ENCODE assay signal across 16 cellular contexts in genomic region chr18:9960263-9960904, GRCh38. TPM values are rescaled to one million over a fixed set of nuclear protein-coding genes. Genes with fewer than 3 reads are reported as not detected.
A peak's percentile ranks its signal among the peaks of the same experiment; 100 is the strongest.
DNase-seq lines count a peak whose midpoint lies in the region; ATAC-seq and TF ChIP-seq lines count a peak whose summit lies in the region.
"Had no signal": no experiment of that assay in that cellular context is flagged by ENCODE, and none has a peak within 500 bp of the region (broad histone marks: within the 10 kb centered on the region; RNA-seq: fewer than 3 reads in every experiment).

No MANE protein-coding gene starts in this region.

- H3K4ac ChIP-seq in mesenchymal stem cell (ENCODE audit: low read depth in 1 of 2, low read length in 2 of 2) = no peak overlapping the region

- H3K27ac ChIP-seq in CD8-positive, alpha-beta memory T cell (ENCODE audit: low read depth, low read length) = no peak overlapping the region
- H3K27ac ChIP-seq in mesenchymal stem cell (ENCODE audit: low read length, poor library complexity, severe bottlenecking) = no peak overlapping the region
- H3K27ac ChIP-seq: PC-9, SK-N-MC had no signal

- H3K27ac Mint-ChIP-seq in CD8-positive, alpha-beta memory T cell = peak overlapping the region in 5 of 8 donors; percentile 10 to 37 (median 25)
- H3K27ac Mint-ChIP-seq in activated B cell treated with CpG ODN at 0.5 μM for 24 hours = peak overlapping the region; percentile 32
- H3K27ac Mint-ChIP-seq in activated T-helper 1 cell treated with anti-CD3 and anti-CD28 coated beads, Interleukin-12 subunit alpha, Interleukin-12 subunit beta, Interleukin-2, Interleukin-4 antibody, amounts not matched to agents 30 ng/mL and 10 ng/mL and 1 ng/mL, durations not matched to agents 14 hours and 24 hours and 36 hours = no peak overlapping the region

- TF ChIP-seq CTCF in activated B cell treated with CpG ODN at 0.5 μM for 24 hours (IDR thresholded peaks at IDR 0.05) = no peak

- CTCF ChIA-PET in CD8-positive, alpha-beta memory T cell (lab: Charles Lee) = interaction anchor here (1.1 kb wide), 1 partner anchor 9 kb away, joined by 4 read pairs; no protein-coding TSS in a partner anchor
- CTCF ChIA-PET in activated B cell treated with CpG ODN at 0.5 μM for 24 hours (lab: Charles Lee) = no interaction called here

- H3K9me3 ChIP-seq in CD8-positive, alpha-beta memory T cell (ENCODE audit: low read length) = no peaks in the 10 kb centered on the region
- H3K9me3 ChIP-seq in mesenchymal stem cell (ENCODE audit: control insufficient read depth, low read length) = no peaks in the 10 kb centered on the region

- no peak overlapping the region for H2AFZ ChIP-seq in mesenchymal stem cell (ENCODE audit: low read depth, low read length)
- H2AFZ ChIP-seq: PC-9 had no signal

- no peaks in the 10 kb centered on the region for H3K36me3 ChIP-seq in CD8-positive, alpha-beta memory T cell (ENCODE audit: insufficient read depth, low read length)
- peaks cover 0 to 22% of the 10 kb centered on the region in 2 experiments for H3K36me3 ChIP-seq in mesenchymal stem cell (ENCODE audit: control insufficient read depth in 1 of 2, insufficient read depth in 2 of 2, low read depth in 1 of 2, low read length in 2 of 2)

- H3K4me2 ChIP-seq in mesenchymal stem cell (ENCODE audit: low read length, poor library complexity, severe bottlenecking) = no peak overlapping the region
- H3K4me2 ChIP-seq: PC-9 had no signal

- H3K4me3 Mint-ChIP-seq in CD8-positive, alpha-beta memory T cell = no peak overlapping the region
- H3K4me3 Mint-ChIP-seq in activated B cell treated with CpG ODN at 0.5 μM for 24 hours = no peak overlapping the region
- no peak overlapping the region for H3K4me3 Mint-ChIP-seq in activated T-helper 1 cell treated with anti-CD3 and anti-CD28 coated beads, Interleukin-12 subunit alpha, Interleukin-12 subunit beta, Interleukin-2, Interleukin-4 antibody, amounts not matched to agents 30 ng/mL and 10 ng/mL and 1 ng/mL, durations not matched to agents 14 hours and 24 hours and 36 hours

- no peak overlapping the region for H2BK5ac ChIP-seq in mesenchymal stem cell (ENCODE audit: low read depth, low read length, poor library complexity, severe bottlenecking)

- H3K4me1 Mint-ChIP-seq in CD8-positive, alpha-beta memory T cell = peaks cover 9 to 22% (median 17%) of the 10 kb centered on the region in 3 donors
- H3K4me1 Mint-ChIP-seq in activated B cell treated with CpG ODN at 0.5 μM for 24 hours = peaks cover 16% of the 10 kb centered on the region
- no peaks in the 10 kb centered on the region for H3K4me1 Mint-ChIP-seq in activated T-helper 1 cell treated with anti-CD3 and anti-CD28 coated beads, Interleukin-12 subunit alpha, Interleukin-12 subunit beta, Interleukin-2, Interleukin-4 antibody, amounts not matched to agents 30 ng/mL and 10 ng/mL and 1 ng/mL, durations not matched to agents 14 hours and 24 hours and 36 hours (ENCODE audit: low read depth)

- no peak overlapping the region for H3K4me3 ChIP-seq in CD8-positive, alpha-beta memory T cell (ENCODE audit: low read length)
- no peak overlapping the region for H3K4me3 ChIP-seq in mesenchymal stem cell (ENCODE audit: insufficient read depth in 1 of 2, low read depth in 1 of 2, low read length in 2 of 2)
- H3K4me3 ChIP-seq: PC-9, SK-N-MC had no signal

- no peak overlapping the region for H4K91ac ChIP-seq in mesenchymal stem cell (ENCODE audit: low read length)

- no peak overlapping the region for H3K14ac ChIP-seq in mesenchymal stem cell (ENCODE audit: low read length in 2 of 2)

- intact Hi-C loops in activated B cell treated with CpG ODN at 0.5 μM for 24 hours (cut with micrococcal nuclease) = no loop called here
- intact Hi-C loops in activated T-helper 1 cell treated with anti-CD3 and anti-CD28 coated beads, Interleukin-12 subunit alpha, Interleukin-12 subunit beta, Interleukin-2, Interleukin-4 antibody, amounts not matched to agents 30 ng/mL and 10 ng/mL and 1 ng/mL, durations not matched to agents 14 hours and 24 hours and 36 hours (cut with micrococcal nuclease) = no loop called here

- WGBS in mesenchymal stem cell = 75% methylated on average over 5 of the region's 7 CpGs

- H3K23ac ChIP-seq in mesenchymal stem cell (ENCODE audit: low read length in 2 of 2) = no peak overlapping the region

- peaks cover 0 to 9% (median 0%) of the 10 kb centered on the region in 3 donors for H3K36me3 Mint-ChIP-seq in CD8-positive, alpha-beta memory T cell
- H3K36me3 Mint-ChIP-seq in activated B cell treated with CpG ODN at 0.5 μM for 24 hours (ENCODE audit: low read depth) = peaks cover 4% of the 10 kb centered on the region
- peaks cover 1% of the 10 kb centered on the region for H3K36me3 Mint-ChIP-seq in activated T-helper 1 cell treated with anti-CD3 and anti-CD28 coated beads, Interleukin-12 subunit alpha, Interleukin-12 subunit beta, Interleukin-2, Interleukin-4 antibody, amounts not matched to agents 30 ng/mL and 10 ng/mL and 1 ng/mL, durations not matched to agents 14 hours and 24 hours and 36 hours (ENCODE audit: low read depth)

- H2AK5ac ChIP-seq in mesenchymal stem cell (ENCODE audit: low read length, severe bottlenecking) = no peak overlapping the region

- POLR2A ChIA-PET in CD8-positive, alpha-beta memory T cell (lab: Charles Lee) = no interaction called here
- POLR2A ChIA-PET in activated B cell treated with CpG ODN at 0.5 μM for 24 hours (lab: Charles Lee) = no interaction called here

- peak overlapping the region; percentile 35 for H3K9ac ChIP-seq in mesenchymal stem cell (ENCODE audit: low read length)

- DNase-seq in CD8-positive, alpha-beta memory T cell = no peak
- peak; percentile 70 for DNase-seq in OCI-M1 (lab: John Stamatoyannopoulos, UW)
- DNase-seq in activated B cell treated with CpG ODN at 0.5 μM for 24 hours = no peak
- DNase-seq in mesenchymal stem cell = no peak
- DNase-seq in activated T-helper 1 cell treated with anti-CD3 and anti-CD28 coated beads, Interleukin-12 subunit alpha, Interleukin-12 subunit beta, Interleukin-2, Interleukin-4 antibody, amounts not matched to agents 30 ng/mL and 10 ng/mL and 1 ng/mL, durations not matched to agents 14 hours and 24 hours and 36 hours (ENCODE audit: low spot score) = no peak
- no peak for DNase-seq in activated CD8-positive, alpha-beta memory T cell treated with anti-CD3 and anti-CD28 coated beads, Interleukin-2, amount 50 U/mL, for 4 hours
- DNase-seq: COR-L47; DMS153; EL; IMR-90; NCI-H1436; NCI-H226; NK-92 treated with Interleukin-12 subunit alpha and Interleukin-12 subunit beta, amount 100 ng/mL, for 24 hours; PC-9 had no signal

- no peaks in the 10 kb centered on the region for H3K4me1 ChIP-seq in CD8-positive, alpha-beta memory T cell (ENCODE audit: insufficient read depth, low read length)
- H3K4me1 ChIP-seq in mesenchymal stem cell (ENCODE audit: control insufficient read depth, insufficient read depth, low read depth, low read length) = peaks cover 2% of the 10 kb centered on the region

- no peak overlapping the region for H2BK120ac ChIP-seq in mesenchymal stem cell (ENCODE audit: low read depth, low read length)

- H2BK12ac ChIP-seq in mesenchymal stem cell (ENCODE audit: low read length in 2 of 2) = no peak overlapping the region

- H3K18ac ChIP-seq in mesenchymal stem cell (ENCODE audit: low read depth in 1 of 2, low read length in 2 of 2) = no peak overlapping the region

- peaks cover 4% of the 10 kb centered on the region for H3K79me1 ChIP-seq in mesenchymal stem cell (replicated peaks; ENCODE audit: low read length, poor library complexity, severe bottlenecking)

- no peak overlapping the region for H2BK15ac ChIP-seq in mesenchymal stem cell (ENCODE audit: low read depth, poor library complexity, severe bottlenecking)

- no peaks in the 10 kb centered on the region for H3K27me3 ChIP-seq in CD8-positive, alpha-beta memory T cell (ENCODE audit: insufficient read depth, low read length, poor library complexity, severe bottlenecking)
- H3K27me3 ChIP-seq in mesenchymal stem cell (ENCODE audit: control insufficient read depth in 1 of 2, insufficient read depth in 1 of 2, low read length in 2 of 2) = no peaks in the 10 kb centered on the region

- no peaks in the 10 kb centered on the region for H3K27me3 Mint-ChIP-seq in CD8-positive, alpha-beta memory T cell
- H3K27me3 Mint-ChIP-seq in activated B cell treated with CpG ODN at 0.5 μM for 24 hours = no peaks in the 10 kb centered on the region
- H3K27me3 Mint-ChIP-seq in activated T-helper 1 cell treated with anti-CD3 and anti-CD28 coated beads, Interleukin-12 subunit alpha, Interleukin-12 subunit beta, Interleukin-2, Interleukin-4 antibody, amounts not matched to agents 30 ng/mL and 10 ng/mL and 1 ng/mL, durations not matched to agents 14 hours and 24 hours and 36 hours (ENCODE audit: insufficient read depth) = no peaks in the 10 kb centered on the region

- no peaks in the 10 kb centered on the region for H3K9me3 Mint-ChIP-seq in CD8-positive, alpha-beta memory T cell
- no peaks in the 10 kb centered on the region for H3K9me3 Mint-ChIP-seq in activated B cell treated with CpG ODN at 0.5 μM for 24 hours
- no peaks in the 10 kb centered on the region for H3K9me3 Mint-ChIP-seq in activated T-helper 1 cell treated with anti-CD3 and anti-CD28 coated beads, Interleukin-12 subunit alpha, Interleukin-12 subunit beta, Interleukin-2, Interleukin-4 antibody, amounts not matched to agents 30 ng/mL and 10 ng/mL and 1 ng/mL, durations not matched to agents 14 hours and 24 hours and 36 hours

- no peak overlapping the region for H4K8ac ChIP-seq in mesenchymal stem cell (ENCODE audit: low read length)

- ATAC-seq in activated B cell treated with CpG ODN at 0.5 μM for 24 hours (ENCODE audit: low read depth) (no peak), HG02840 (IDR thresholded peaks at IDR 0.05; ENCODE audit: low FRiP score, unreplicated experiment) (no peak)

RNA-seq across cellular contexts. Expression of gene VAPA, which starts 46.6 kb away (rescaled TPM):
- 100 to 1,000 TPM; 167 to 193 TPM for total RNA-seq in CD8-positive, alpha-beta memory T cell
- polyA plus RNA-seq in CD8-positive, alpha-beta memory T cell = 228 TPM
- total RNA-seq in activated B cell treated with CpG ODN at 0.5 μM for 24 hours = 114 and 124 TPM in 2 replicates
- 185 TPM for polyA plus RNA-seq in mesenchymal stem cell (2013, experiment 1 of 2)
- polyA plus RNA-seq in mesenchymal stem cell (2013, experiment 2 of 2) = 192 TPM
- 187 and 201 TPM in 2 replicates for total RNA-seq in activated T-helper 1 cell treated with anti-CD3 and anti-CD28 coated beads, Interleukin-12 subunit alpha, Interleukin-12 subunit beta, Interleukin-2, Interleukin-4 antibody, amounts not matched to agents 30 ng/mL and 10 ng/mL and 1 ng/mL, durations not matched to agents 14 hours and 24 hours and 36 hours
